In the genomic region with DNA sequence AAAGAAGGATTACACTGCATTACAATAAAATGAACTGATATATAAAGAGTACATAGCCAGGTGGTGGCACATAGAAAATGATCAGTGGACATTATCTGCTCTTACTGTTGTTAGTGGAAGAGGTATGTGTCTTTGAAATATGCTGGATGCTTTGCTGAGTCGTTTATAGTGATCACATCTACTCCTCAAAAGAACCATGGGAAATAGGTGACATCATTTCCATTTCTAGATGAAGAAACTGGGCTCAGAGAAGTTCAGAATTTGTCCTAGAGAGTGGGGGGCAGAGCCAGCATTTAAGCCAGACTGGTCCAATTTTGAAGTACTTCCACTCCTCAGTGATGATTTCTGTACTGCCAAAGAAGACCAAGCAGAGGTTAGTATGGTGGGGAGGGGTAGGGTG, we compare ENCODE assay signal across 20 cellular contexts.
"Had no signal": no experiment of that assay in that cellular context is flagged by ENCODE, and none has a peak within 500 bp of the region (broad histone marks: within the 10 kb centered on the region; RNA-seq: fewer than 3 reads in every experiment).

No MANE protein-coding gene starts in this region.

- ATAC-seq: activated CD8-positive, alpha-beta memory T cell treated with anti-CD3 and anti-CD28 coated beads, Interleukin-2, amount 10 ng/mL, durations not matched to agents 7 days and 5 days; effector memory CD8-positive, alpha-beta T cell; foreskin keratinocyte; left lobe of liver; right cardiac atrium; stimulated activated naive CD8-positive, alpha-beta T cell treated with anti-CD3 and anti-CD28 coated beads, Interleukin-15, amount 100 ng/mL, for 72 hours; T-cell; WTC11 had no signal

- DNase-seq: activated CD4-positive, alpha-beta memory T cell treated with anti-CD3 and anti-CD28 coated beads, Interleukin-2, amount 10 ng/mL, durations not matched to agents 7 days and 5 days; activated CD4-positive, alpha-beta T cell treated with anti-CD3 and anti-CD28 coated beads for 4 hours; activated CD8-positive, alpha-beta memory T cell treated with anti-CD3 and anti-CD28 coated beads, Interleukin-2, amount 10 ng/mL, durations not matched to agents 7 days and 5 days; activated naive CD4-positive, alpha-beta T cell; effector memory CD8-positive, alpha-beta T cell; foreskin keratinocyte; right cardiac atrium; SK-N-SH; small intestine; stimulated activated CD4-positive, alpha-beta T cell treated with anti-CD3 and anti-CD28 coated beads, Interleukin-4, amount 100 ng/mL, for 1 hour; stimulated activated naive CD8-positive, alpha-beta T cell treated with anti-CD3 and anti-CD28 coated beads, Interleukin-15, amount 100 ng/mL, for 72 hours; T-cell; transverse colon had no signal

- H3K4me3 Mint-ChIP-seq: activated CD4-positive, alpha-beta memory T cell treated with anti-CD3 and anti-CD28 coated beads, Interleukin-2, amount 10 ng/mL, durations not matched to agents 7 days and 5 days; activated CD8-positive, alpha-beta memory T cell treated with anti-CD3 and anti-CD28 coated beads, Interleukin-2, amount 10 ng/mL, durations not matched to agents 7 days and 5 days; effector memory CD8-positive, alpha-beta T cell; neural crest cell; stimulated activated naive CD8-positive, alpha-beta T cell treated with anti-CD3 and anti-CD28 coated beads, Interleukin-15, amount 100 ng/mL, for 72 hours; T-cell; WTC11 had no signal

- H3K27ac ChIP-seq: ascending aorta, breast epithelium, prostate gland, suprapubic skin, transverse colon had no signal

- H3K9me3 Mint-ChIP-seq: activated CD4-positive, alpha-beta memory T cell treated with anti-CD3 and anti-CD28 coated beads, Interleukin-2, amount 10 ng/mL, durations not matched to agents 7 days and 5 days; effector memory CD8-positive, alpha-beta T cell; neural crest cell; T-cell; WTC11 had no signal

- H3K4me2 ChIP-seq: SK-N-SH had no signal

- H3K9me3 ChIP-seq: ascending aorta, breast epithelium, prostate gland, SK-N-SH, suprapubic skin, transverse colon had no signal

- H3K4me3 ChIP-seq: ascending aorta, breast epithelium, prostate gland, suprapubic skin, transverse colon had no signal

- H3K36me3 ChIP-seq: ascending aorta, breast epithelium, prostate gland, suprapubic skin, transverse colon had no signal

- H3K27me3 Mint-ChIP-seq: stimulated activated naive CD8-positive, alpha-beta T cell treated with anti-CD3 and anti-CD28 coated beads, Interleukin-15, amount 100 ng/mL, for 72 hours; T-cell had no signal

- H3K4me1 Mint-ChIP-seq: activated CD4-positive, alpha-beta memory T cell treated with anti-CD3 and anti-CD28 coated beads, Interleukin-2, amount 10 ng/mL, durations not matched to agents 7 days and 5 days; activated CD8-positive, alpha-beta memory T cell treated with anti-CD3 and anti-CD28 coated beads, Interleukin-2, amount 10 ng/mL, durations not matched to agents 7 days and 5 days; T-cell; WTC11 had no signal

- H3K36me3 Mint-ChIP-seq: activated CD8-positive, alpha-beta memory T cell treated with anti-CD3 and anti-CD28 coated beads, Interleukin-2, amount 10 ng/mL, durations not matched to agents 7 days and 5 days; T-cell; WTC11 had no signal

- H3K9me2 ChIP-seq: SK-N-SH had no signal

- H3K4me1 ChIP-seq: ascending aorta, breast epithelium, prostate gland, transverse colon had no signal

- H3K27me3 ChIP-seq: ascending aorta, breast epithelium, foreskin keratinocyte, suprapubic skin, transverse colon had no signal

- H3K27ac Mint-ChIP-seq: activated CD4-positive, alpha-beta memory T cell treated with anti-CD3 and anti-CD28 coated beads, Interleukin-2, amount 10 ng/mL, durations not matched to agents 7 days and 5 days; activated CD8-positive, alpha-beta memory T cell treated with anti-CD3 and anti-CD28 coated beads, Interleukin-2, amount 10 ng/mL, durations not matched to agents 7 days and 5 days; effector memory CD8-positive, alpha-beta T cell; stimulated activated naive CD8-positive, alpha-beta T cell treated with anti-CD3 and anti-CD28 coated beads, Interleukin-15, amount 100 ng/mL, for 72 hours; T-cell; WTC11 had no signal
